1 cellular context compared by ENCODE assay signal in the genomic region with DNA sequence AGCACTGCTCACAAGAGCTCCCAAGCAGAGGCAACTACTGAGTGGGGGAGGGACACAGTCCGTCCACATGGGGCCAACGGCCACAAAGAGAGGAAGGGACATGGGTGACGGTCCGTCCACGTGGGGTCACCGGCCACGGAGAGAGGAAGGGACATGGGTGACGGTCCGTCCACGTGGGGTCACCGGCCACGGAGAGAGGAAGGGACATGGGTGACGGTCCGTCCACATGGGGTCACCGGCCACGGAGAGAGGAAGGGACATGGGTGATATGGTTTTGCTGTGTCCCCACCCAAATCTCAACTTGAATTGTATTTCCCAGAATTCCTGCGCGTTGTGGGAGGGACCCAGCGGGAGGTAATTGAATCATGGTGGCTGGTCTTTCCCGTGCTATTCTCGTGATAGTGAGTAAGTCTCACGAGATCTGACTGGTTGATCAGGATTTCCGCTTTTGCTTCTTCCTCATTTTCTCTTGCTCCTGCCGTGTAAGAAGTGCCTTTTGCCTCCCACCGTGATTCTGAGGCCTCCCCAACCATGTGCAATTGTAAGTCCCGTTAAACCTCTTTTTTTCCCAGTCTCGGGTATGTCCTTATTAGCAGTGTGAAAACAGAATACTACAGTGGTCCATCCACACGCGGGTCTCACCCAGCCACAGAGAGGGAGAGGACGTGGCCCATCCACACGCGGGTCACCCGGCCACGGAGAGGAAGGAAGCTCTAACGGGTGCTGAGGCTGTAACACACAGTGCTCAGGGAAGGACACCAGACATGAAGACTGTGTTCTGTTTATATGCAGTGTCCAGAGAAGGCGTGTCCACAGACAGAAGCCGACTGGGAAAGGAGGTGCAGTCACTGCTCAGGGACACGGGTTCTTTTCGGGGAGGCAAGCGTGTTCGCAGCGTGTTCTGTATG.
TF ChIP-seq lines count a peak whose summit lies in the region.

No MANE protein-coding gene starts in this region.

TF ChIP-seq in H1, 55 proteins besides CTCF, POLR2A, EP300 and RAD21 (continued from another document):
- TF ChIP-seq CBX8 (IDR thresholded peaks at IDR 0.05; ENCODE audit: borderline replicate concordance, low read depth, low read length), result no peak
- no peak for TF ChIP-seq TCF12 (IDR thresholded peaks at IDR 0.05; ENCODE audit: low read depth, low read length)
- TF ChIP-seq TAF7 (optimal IDR thresholded peaks at IDR 0.05; ENCODE audit: borderline replicate concordance, low read depth, low read length), result no peak
- no peak for TF ChIP-seq KDM1A (IDR thresholded peaks at IDR 0.05; ENCODE audit: borderline replicate concordance, low read length)
- TF ChIP-seq KDM5A (IDR thresholded peaks at IDR 0.05; ENCODE audit: low read length), result no peak
- TF ChIP-seq RFX5 (IDR thresholded peaks at IDR 0.05; ENCODE audit: borderline replicate concordance, low read depth, low read length), result no peak
- TF ChIP-seq, protein P1, sequence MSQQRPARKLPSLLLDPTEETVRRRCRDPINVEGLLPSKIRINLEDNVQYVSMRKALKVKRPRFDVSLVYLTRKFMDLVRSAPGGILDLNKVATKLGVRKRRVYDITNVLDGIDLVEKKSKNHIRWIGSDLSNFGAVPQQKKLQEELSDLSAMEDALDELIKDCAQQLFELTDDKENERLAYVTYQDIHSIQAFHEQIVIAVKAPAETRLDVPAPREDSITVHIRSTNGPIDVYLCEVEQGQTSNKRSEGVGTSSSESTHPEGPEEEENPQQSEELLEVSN (IDR thresholded peaks at IDR 0.05), result no peak
- TF ChIP-seq SIN3A (conservative IDR thresholded peaks at IDR 0.05 in 1 of 2, IDR thresholded peaks at IDR 0.05 in 1 of 2; ENCODE audit: low read depth in 1 of 2, low read length in 2 of 2), result no peak
- TF ChIP-seq EGR1 (IDR thresholded peaks at IDR 0.05; ENCODE audit: borderline replicate concordance, low read depth, low read length), result no peak
TF ChIP-seq in H1: peak in this region for 0.
